Comparison of ENCODE assay signal across 16 cellular contexts in the genomic region with DNA sequence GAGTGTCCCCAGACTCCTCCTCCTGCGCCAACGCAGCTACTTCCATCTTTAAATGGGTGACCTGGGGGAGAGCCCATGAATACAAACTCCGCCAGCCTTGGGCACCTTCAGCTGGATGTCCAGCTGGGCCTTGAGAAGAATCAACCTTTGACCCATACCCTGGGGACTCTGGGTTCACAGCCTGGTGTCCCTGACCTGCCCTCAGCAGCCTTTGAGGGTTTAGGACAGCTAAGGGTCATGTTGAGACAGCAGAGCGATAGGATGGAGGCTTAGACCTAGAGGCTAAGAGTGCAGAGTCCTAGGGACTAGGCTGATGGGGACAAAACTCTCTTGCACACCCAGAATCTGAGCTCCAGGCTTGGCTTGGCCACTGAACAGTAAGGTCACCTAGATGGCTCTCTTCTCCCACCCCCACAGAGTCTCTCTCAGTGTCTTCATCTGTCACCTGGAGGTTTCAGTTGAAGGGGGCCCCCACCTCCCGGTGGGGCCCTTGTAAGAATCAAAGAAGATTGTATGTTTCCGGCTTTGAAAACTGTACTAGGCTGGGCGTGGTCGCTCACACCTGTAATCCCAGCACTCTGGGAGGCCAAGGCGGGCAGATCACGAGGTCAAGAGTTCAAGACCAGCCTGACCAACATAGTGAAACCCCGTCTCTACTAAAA. TPM values are rescaled to one million over a fixed set of nuclear protein-coding genes. Genes with fewer than 3 reads are reported as not detected.
DNase-seq lines count a peak whose midpoint lies in the region; ATAC-seq and TF ChIP-seq lines count a peak whose summit lies in the region.
"Had no signal": no experiment of that assay in that cellular context is flagged by ENCODE, and none has a peak within 500 bp of the region (broad histone marks: within the 10 kb centered on the region; RNA-seq: fewer than 3 reads in every experiment).

No MANE protein-coding gene starts in this region.

- H3K27me3 Mint-ChIP-seq in activated naive CD4-positive, alpha-beta T cell treated with anti-CD3 and anti-CD28 coated beads, Interleukin-2, amount 50 U/mL, for 24 hours, result no peaks in the 10 kb centered on the region
- no peaks in the 10 kb centered on the region for H3K27me3 Mint-ChIP-seq in activated naive CD8-positive, alpha-beta T cell
- H3K27me3 Mint-ChIP-seq in MCF 10A (ENCODE audit: insufficient read depth, unreplicated experiment) (no peaks in the 10 kb centered on the region), Caco-2 (ENCODE audit: insufficient read depth, unreplicated experiment) (no peaks in the 10 kb centered on the region)
- H3K27me3 Mint-ChIP-seq: stimulated activated naive B cell treated with anti-CD40 and anti-IgM and Interleukin-4, amounts not matched to agents 10 μg/mL and 1 μg/mL and 100 μg/mL, for 72 hours had no signal

- POLR2A ChIA-PET in MCF 10A (lab: Yijun Ruan, JAX) (interaction anchor here (1.0 to 1.3 kb wide), 3 partner anchors 38 to 131 kb away, joined by 3 to 5 read pairs (median 3); no protein-coding TSS in a partner anchor), Caco-2 (lab: Charles Lee) (interaction anchor here (0.5 kb wide), 1 partner anchor 164 kb away, joined by 9 read pairs; a partner anchor contains a TSS)

- H3K4me3 ChIP-seq in aorta (ENCODE audit: low read length in 2 of 2), result no peak overlapping the region
- no peak overlapping the region for H3K4me3 ChIP-seq in Caco-2 (ENCODE audit: low read depth, low read length)
- H3K4me3 ChIP-seq: left ventricle myocardium inferior, vagina had no signal

- H3K9me3 ChIP-seq in aorta (ENCODE audit: control insufficient read depth, low read length) (no peaks in the 10 kb centered on the region), Caco-2 (no peaks in the 10 kb centered on the region)
- H3K9me3 ChIP-seq: left ventricle myocardium inferior, vagina had no signal

- H3K27me3 ChIP-seq in aorta (ENCODE audit: control insufficient read depth in 1 of 2, insufficient read depth in 2 of 2, low read length in 1 of 2) (no peaks in the 10 kb centered on the region), Caco-2 (replicated peaks; ENCODE audit: control insufficient read depth, insufficient read depth, low read length) (no peaks in the 10 kb centered on the region)
- H3K27me3 ChIP-seq: vagina had no signal

- H3K9me3 Mint-ChIP-seq in activated naive CD4-positive, alpha-beta T cell treated with anti-CD3 and anti-CD28 coated beads, Interleukin-2, amount 50 U/mL, for 24 hours, result no peaks in the 10 kb centered on the region
- H3K9me3 Mint-ChIP-seq in activated naive CD8-positive, alpha-beta T cell (ENCODE audit: low read depth), result no peaks in the 10 kb centered on the region
- H3K9me3 Mint-ChIP-seq in MCF 10A (ENCODE audit: unreplicated experiment) (no peaks in the 10 kb centered on the region), Caco-2 (ENCODE audit: unreplicated experiment) (no peaks in the 10 kb centered on the region)
- H3K9me3 Mint-ChIP-seq: nephron; stimulated activated naive B cell treated with anti-CD40 and anti-IgM and Interleukin-4, amounts not matched to agents 10 μg/mL and 1 μg/mL and 100 μg/mL, for 72 hours had no signal

- H3K27ac ChIP-seq in aorta (ENCODE audit: low read depth in 1 of 2, low read length in 2 of 2), result no peak overlapping the region
- H3K27ac ChIP-seq: left ventricle myocardium inferior, vagina had no signal

- H3K4me3 Mint-ChIP-seq in activated naive CD4-positive, alpha-beta T cell treated with anti-CD3 and anti-CD28 coated beads, Interleukin-2, amount 50 U/mL, for 24 hours, result peak overlapping the region; percentile 52
- H3K4me3 Mint-ChIP-seq in activated naive CD8-positive, alpha-beta T cell, result peak overlapping the region; percentile 46
- H3K4me3 Mint-ChIP-seq in MCF 10A (ENCODE audit: unreplicated experiment), result no peak overlapping the region
- no peak overlapping the region for H3K4me3 Mint-ChIP-seq in Caco-2 (ENCODE audit: unreplicated experiment)
- H3K4me3 Mint-ChIP-seq: nephron; stimulated activated naive B cell treated with anti-CD40 and anti-IgM and Interleukin-4, amounts not matched to agents 10 μg/mL and 1 μg/mL and 100 μg/mL, for 72 hours had no signal

- CTCF ChIA-PET in MCF 10A (lab: Yijun Ruan, JAX) (interaction anchor here (1.0 to 6.4 kb wide), 12 partner anchors 11 to 275 kb away, joined by 3 to 91 read pairs (median 14); a partner anchor contains a TSS), Caco-2 (lab: Charles Lee) (interaction anchor here (1.2 to 3.8 kb wide), 4 partner anchors 19 to 51 kb away, joined by 14 to 32 read pairs (median 17); a partner anchor contains a TSS)

- peak; percentile 60 for ATAC-seq in HG03095 (IDR thresholded peaks at IDR 0.05; ENCODE audit: unreplicated experiment)
- ATAC-seq in aorta (ENCODE audit: low FRiP score), result peak; percentile 16
- ATAC-seq: stimulated activated naive B cell treated with anti-CD40 and anti-IgM and Interleukin-4, amounts not matched to agents 10 μg/mL and 1 μg/mL and 100 μg/mL, for 72 hours had no signal

- peak overlapping the region; percentile 82 for H3K27ac Mint-ChIP-seq in activated naive CD4-positive, alpha-beta T cell treated with anti-CD3 and anti-CD28 coated beads, Interleukin-2, amount 50 U/mL, for 24 hours
- peak overlapping the region; percentile 70 for H3K27ac Mint-ChIP-seq in activated naive CD8-positive, alpha-beta T cell
- H3K27ac Mint-ChIP-seq in MCF 10A (ENCODE audit: low read depth, unreplicated experiment) (no peak overlapping the region), Caco-2 (ENCODE audit: unreplicated experiment) (no peak overlapping the region)
- H3K27ac Mint-ChIP-seq: nephron; stimulated activated naive B cell treated with anti-CD40 and anti-IgM and Interleukin-4, amounts not matched to agents 10 μg/mL and 1 μg/mL and 100 μg/mL, for 72 hours had no signal

- BruUV-seq in MCF 10A (replicated peaks; lab: Mats Ljungman, UMichigan), result no TSS peak
- BruUV-seq in Caco-2 (replicated peaks; lab: Mats Ljungman, UMichigan), result no TSS peak

- no peaks in the 10 kb centered on the region for H3K36me3 ChIP-seq in aorta (ENCODE audit: control insufficient read depth in 1 of 2, insufficient read depth in 2 of 2, low read length in 1 of 2)
- no peaks in the 10 kb centered on the region for H3K36me3 ChIP-seq in Caco-2 (ENCODE audit: control insufficient read depth, insufficient read depth, low read length)
- H3K36me3 ChIP-seq: left ventricle myocardium inferior, vagina had no signal

- intact Hi-C loops in aorta (cut with DNase I), result no loop called here
- intact Hi-C loops in MCF 10A (cut with micrococcal nuclease), result loop anchor here (1.0 to 2.0 kb wide), 2 partner anchors 51 to 167 kb away; no protein-coding TSS in a partner anchor
- intact Hi-C loops in Caco-2 (cut with micrococcal nuclease; ENCODE audit: unreplicated experiment), result no loop called here

- H3K36me3 Mint-ChIP-seq in activated naive CD4-positive, alpha-beta T cell treated with anti-CD3 and anti-CD28 coated beads, Interleukin-2, amount 50 U/mL, for 24 hours, result no peaks in the 10 kb centered on the region
- H3K36me3 Mint-ChIP-seq in activated naive CD8-positive, alpha-beta T cell, result no peaks in the 10 kb centered on the region
- H3K36me3 Mint-ChIP-seq in MCF 10A (ENCODE audit: insufficient read depth, unreplicated experiment) (peaks cover 6% of the 10 kb centered on the region), Caco-2 (ENCODE audit: insufficient read depth, unreplicated experiment) (peaks cover 13% of the 10 kb centered on the region)
- H3K36me3 Mint-ChIP-seq: stimulated activated naive B cell treated with anti-CD40 and anti-IgM and Interleukin-4, amounts not matched to agents 10 μg/mL and 1 μg/mL and 100 μg/mL, for 72 hours had no signal

- H3K4me1 Mint-ChIP-seq in activated naive CD4-positive, alpha-beta T cell treated with anti-CD3 and anti-CD28 coated beads, Interleukin-2, amount 50 U/mL, for 24 hours, result peaks cover 68% of the 10 kb centered on the region
- peaks cover 69% of the 10 kb centered on the region for H3K4me1 Mint-ChIP-seq in activated naive CD8-positive, alpha-beta T cell (ENCODE audit: low read depth)
- peaks cover 24% of the 10 kb centered on the region for H3K4me1 Mint-ChIP-seq in MCF 10A (ENCODE audit: insufficient read depth, unreplicated experiment)
- H3K4me1 Mint-ChIP-seq in Caco-2 (ENCODE audit: low read depth, unreplicated experiment), result peaks cover 16% of the 10 kb centered on the region

- DNase-seq in activated naive CD4-positive, alpha-beta T cell treated with Interleukin-2 at 50 U/mL for 16 hours, result no peak
- DNase-seq in aorta (no peak), MCF 10A (ENCODE audit: unreplicated experiment) (no peak), Caco-2 (no peak), NCI-H82 (lab: John Stamatoyannopoulos, UW) (no peak)
- DNase-seq: DMS153; hypothalamus; left ventricle myocardium inferior; retina; stimulated activated CD4-positive, alpha-beta T cell treated with anti-CD3 and anti-CD28 coated beads, Interleukin-4, amount 100 ng/mL, for 24 hours; stimulated activated naive B cell treated with anti-CD40 and anti-IgM and Interleukin-4, amounts not matched to agents 10 μg/mL and 1 μg/mL and 100 μg/mL, for 72 hours had no signal

- WGBS in aorta, 2 donors, result 83 to 90% methylated on average over 11 of the region's 11 CpGs

- H3K4me1 ChIP-seq in aorta (ENCODE audit: control insufficient read depth in 1 of 2, insufficient read depth in 2 of 2, low read length in 2 of 2) (no peaks in the 10 kb centered on the region), Caco-2 (peaks cover 27% of the 10 kb centered on the region)

- TF ChIP-seq CTCF in MCF 10A (IDR thresholded peaks at IDR 0.05; ENCODE audit: unreplicated experiment) (no peak), Caco-2 (IDR thresholded peaks at IDR 0.05; ENCODE audit: insufficient read depth in 1 of 2, low read depth in 1 of 2, low read length in 1 of 2, severe bottlenecking in 1 of 2, unreplicated experiment in 1 of 2) (no peak)

RNA-seq across cellular contexts. Expression of a gene that starts 6.7 kb away (rescaled TPM):
- 1 to 10 TPM; 2.8 to 6.0 TPM for total RNA-seq in aorta
- 1 to 10 TPM; 2.8 to 9.3 TPM for polyA plus RNA-seq in aorta
- 0.83 and 0.89 TPM in 2 replicates for total RNA-seq in MCF 10A (2022)
- total RNA-seq in Caco-2 (2022), result 24.1 and 24.8 TPM in 2 replicates

RNA-seq across cellular contexts. Expression of a gene that starts 19.6 kb away (rescaled TPM):
- total RNA-seq in aorta (10 to 100 TPM; 20.2 to 24.3 TPM), MCF 10A (2022) (37.2 and 48.6 TPM in 2 replicates), Caco-2 (2022) (47.2 and 52.1 TPM in 2 replicates)
- 10 to 100 TPM in 1 of 2 donors, 1 to 10 TPM in 1; 5.9 to 26.5 TPM for polyA plus RNA-seq in aorta

RNA-seq across cellular contexts. Expression of a gene that starts 51.8 kb away (rescaled TPM):
- total RNA-seq in aorta (1 to 10 TPM; 2.7 to 9.1 TPM), MCF 10A (2022) (not detected in 2 replicates), Caco-2 (2022) (2.2 and 2.4 TPM in 2 replicates)
- 10 to 100 TPM in 1 of 2 donors, 1 to 10 TPM in 1; 1.4 to 12.0 TPM for polyA plus RNA-seq in aorta

Comparison
In these comparisons a context has a peak if more than half of its experiments do, and no peak if none do; other contexts are left out.
1. H3K27ac Mint-ChIP-seq: peak in activated naive CD4-positive, alpha-beta T cell treated with anti-CD3 and anti-CD28 coated beads, Interleukin-2, amount 50 U/mL, for 24 hours (single experiment) and activated naive CD8-positive, alpha-beta T cell (single experiment); none in MCF 10A (single experiment) and Caco-2 (single experiment).
2. H3K4me3 Mint-ChIP-seq: peak in activated naive CD4-positive, alpha-beta T cell treated with anti-CD3 and anti-CD28 coated beads, Interleukin-2, amount 50 U/mL, for 24 hours (single experiment) and activated naive CD8-positive, alpha-beta T cell (single experiment); none in MCF 10A (single experiment) and Caco-2 (single experiment).